In genomic region chr5:173304591-173304988, GRCh38 we compare ENCODE assay signal across 23 cellular contexts. TPM values are rescaled to one million over a fixed set of nuclear protein-coding genes. Genes with fewer than 3 reads are reported as not detected.
"Had no signal": no experiment of that assay in that cellular context is flagged by ENCODE, and none has a peak within 500 bp of the region (broad histone marks: within the 10 kb centered on the region; RNA-seq: fewer than 3 reads in every experiment).

No MANE protein-coding gene starts in this region.

- DNase-seq: activated CD4-positive, alpha-beta T cell treated with anti-CD3 and anti-CD28 coated beads, Interleukin-2, amount 50 U/mL, for 4 hours; activated effector memory CD4-positive, alpha-beta T cell treated with anti-CD3 and anti-CD28 coated beads, Interleukin-2, amount 50 U/mL, for 16 hours; activated T-cell treated with anti-CD3 and anti-CD28 coated beads, Interleukin-2, amount 50 U/mL, for 72 hours; colonic mucosa; foreskin melanocyte; immature natural killer cell; kidney glomerular epithelial cell; left ventricle myocardium superior; naive thymus-derived CD4-positive, alpha-beta T cell; occipital lobe; stimulated activated naive CD8-positive, alpha-beta T cell treated with anti-CD3 and anti-CD28 coated beads, Interleukin-15, Interleukin-2, amounts not matched to agents 100 U/mL and 50 U/mL, for 24 hours; substantia nigra; SW 1271; T-helper 2 cell; tibial artery; WERI-Rb-1 had no signal

- H3K4me3 Mint-ChIP-seq: activated naive CD4-positive, alpha-beta T cell treated with anti-CD3 and anti-CD28 coated beads, Interleukin-2, amount 50 U/mL, for 24 hours; activated T-cell treated with anti-CD3 and anti-CD28 coated beads, Interleukin-2, amount 50 U/mL, for 72 hours; endodermal cell; immature natural killer cell; naive thymus-derived CD4-positive, alpha-beta T cell had no signal

- FAIRE-seq: bronchial epithelial cell had no signal

- H3K4me3 ChIP-seq: ascending aorta, colonic mucosa, right atrium auricular region, skin epidermis, tibial artery had no signal

- H3K9me3 ChIP-seq: colonic mucosa had no signal

- H3K36me3 ChIP-seq: ascending aorta, colonic mucosa, right atrium auricular region, tibial artery, WERI-Rb-1 had no signal

- H3K4me1 ChIP-seq: ascending aorta, colonic mucosa had no signal

- H3K4me1 Mint-ChIP-seq: activated naive CD4-positive, alpha-beta T cell treated with anti-CD3 and anti-CD28 coated beads, Interleukin-2, amount 50 U/mL, for 24 hours; immature natural killer cell had no signal

- H3K27ac Mint-ChIP-seq: activated naive CD4-positive, alpha-beta T cell treated with anti-CD3 and anti-CD28 coated beads, Interleukin-2, amount 50 U/mL, for 24 hours; activated T-cell treated with anti-CD3 and anti-CD28 coated beads, Interleukin-2, amount 50 U/mL, for 72 hours; immature natural killer cell; naive thymus-derived CD4-positive, alpha-beta T cell had no signal

- H3K36me3 Mint-ChIP-seq: activated naive CD4-positive, alpha-beta T cell treated with anti-CD3 and anti-CD28 coated beads, Interleukin-2, amount 50 U/mL, for 24 hours; immature natural killer cell had no signal

- H3K27me3 ChIP-seq: ascending aorta, colonic mucosa, right atrium auricular region, tibial artery had no signal

- H3K27ac ChIP-seq: ascending aorta, colonic mucosa, epithelial cell of prostate, right atrium auricular region, skin epidermis, tibial artery, WERI-Rb-1 had no signal

RNA-seq across cellular contexts. Expression of gene STC2, which starts 23.6 kb away (rescaled TPM):
- polyA plus RNA-seq: immature natural killer cell; naive thymus-derived CD4-positive, alpha-beta T cell had no signal
